Comparison of ENCODE assay signal across 1 cellular context in the genomic region with DNA sequence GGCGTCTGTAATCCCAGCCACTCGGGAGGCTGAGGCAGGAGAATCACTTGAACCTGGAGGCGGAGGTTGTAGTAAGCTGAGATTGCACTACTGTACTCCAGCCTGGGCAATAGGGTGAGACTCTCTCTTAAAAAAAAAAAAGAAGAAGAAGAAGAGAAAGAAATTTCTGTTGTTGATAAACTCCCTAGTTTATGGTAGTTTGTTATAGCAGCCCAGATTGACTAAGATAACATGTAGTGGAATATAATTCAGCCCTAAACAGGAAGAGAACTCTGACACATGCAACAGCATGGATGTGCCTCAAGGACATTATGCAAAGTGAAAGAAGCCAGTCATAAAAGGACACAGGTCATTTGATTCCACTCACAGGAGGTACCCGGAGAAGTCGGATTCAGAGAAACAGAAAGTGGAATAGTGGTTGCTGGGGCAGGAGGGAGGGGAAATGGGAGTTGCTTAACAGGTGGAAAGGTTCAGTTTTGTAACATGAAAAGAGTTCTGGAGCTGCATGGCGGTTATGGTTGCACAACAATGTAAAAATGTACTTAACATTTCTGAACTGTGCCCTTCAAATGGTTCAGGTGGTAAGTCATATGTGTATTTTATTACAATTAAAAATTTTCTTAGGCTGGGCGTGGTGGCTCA.
A peak's percentile ranks its signal among the peaks of the same experiment; 100 is the strongest.
TF ChIP-seq lines count a peak whose summit lies in the region.

No MANE protein-coding gene starts in this region.

TF ChIP-seq in HepG2, 621 proteins besides CTCF, POLR2A, EP300 and RAD21 (continued from another document and continues in another):
- TF ChIP-seq, protein P1, sequence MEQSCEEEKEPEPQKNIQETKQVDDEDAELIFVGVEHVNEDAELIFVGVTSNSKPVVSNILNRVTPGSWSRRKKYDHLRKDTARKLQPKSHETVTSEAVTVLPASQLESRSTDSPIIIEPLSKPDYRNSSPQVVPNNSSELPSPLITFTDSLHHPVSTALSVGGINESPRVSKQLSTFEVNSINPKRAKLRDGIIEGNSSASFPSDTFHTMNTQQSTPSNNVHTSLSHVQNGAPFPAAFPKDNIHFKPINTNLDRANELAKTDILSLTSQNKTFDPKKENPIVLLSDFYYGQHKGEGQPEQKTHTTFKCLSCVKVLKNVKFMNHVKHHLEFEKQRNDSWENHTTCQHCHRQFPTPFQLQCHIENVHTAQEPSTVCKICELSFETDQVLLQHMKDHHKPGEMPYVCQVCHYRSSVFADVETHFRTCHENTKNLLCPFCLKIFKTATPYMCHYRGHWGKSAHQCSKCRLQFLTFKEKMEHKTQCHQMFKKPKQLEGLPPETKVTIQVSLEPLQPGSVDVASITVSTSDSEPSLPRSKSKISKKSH (CRISPR knock-in tag; IDR thresholded peaks at IDR 0.05; ENCODE audit: borderline replicate concordance), result no peak
- TF ChIP-seq RFX3 (CRISPR knock-in tag; IDR thresholded peaks at IDR 0.05), result peak; percentile 56; the same call in 1 of the 2 replicates
- TF ChIP-seq CREB1 (IDR thresholded peaks at IDR 0.05), result 0 out of 2 replicates have a peak, but pooled peaks have one; percentile 22
- TF ChIP-seq CREB1 (CRISPR knock-in tag; IDR thresholded peaks at IDR 0.05), result no peak
- TF ChIP-seq, protein P2, sequence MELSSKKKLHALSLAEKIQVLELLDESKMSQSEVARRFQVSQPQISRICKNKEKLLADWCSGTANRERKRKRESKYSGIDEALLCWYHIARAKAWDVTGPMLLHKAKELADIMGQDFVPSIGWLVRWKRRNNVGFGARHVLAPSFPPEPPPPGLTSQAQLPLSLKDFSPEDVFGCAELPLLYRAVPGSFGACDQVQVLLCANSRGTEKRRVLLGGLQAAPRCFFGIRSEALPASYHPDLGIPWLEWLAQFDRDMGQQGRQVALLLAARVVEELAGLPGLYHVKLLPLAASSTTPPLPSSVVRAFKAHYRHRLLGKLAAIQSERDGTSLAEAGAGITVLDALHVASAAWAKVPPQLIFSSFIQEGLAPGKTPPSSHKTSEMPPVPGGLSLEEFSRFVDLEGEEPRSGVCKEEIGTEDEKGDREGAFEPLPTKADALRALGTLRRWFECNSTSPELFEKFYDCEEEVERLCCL (CRISPR knock-in tag; IDR thresholded peaks at IDR 0.05; ENCODE audit: borderline replicate concordance), result peak; percentile 11; the same call in 1 of the 2 replicates
- TF ChIP-seq, protein P3, sequence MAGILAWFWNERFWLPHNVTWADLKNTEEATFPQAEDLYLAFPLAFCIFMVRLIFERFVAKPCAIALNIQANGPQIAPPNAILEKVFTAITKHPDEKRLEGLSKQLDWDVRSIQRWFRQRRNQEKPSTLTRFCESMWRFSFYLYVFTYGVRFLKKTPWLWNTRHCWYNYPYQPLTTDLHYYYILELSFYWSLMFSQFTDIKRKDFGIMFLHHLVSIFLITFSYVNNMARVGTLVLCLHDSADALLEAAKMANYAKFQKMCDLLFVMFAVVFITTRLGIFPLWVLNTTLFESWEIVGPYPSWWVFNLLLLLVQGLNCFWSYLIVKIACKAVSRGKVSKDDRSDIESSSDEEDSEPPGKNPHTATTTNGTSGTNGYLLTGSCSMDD (CRISPR knock-in tag; IDR thresholded peaks at IDR 0.05), result no peak
- TF ChIP-seq, protein P4, sequence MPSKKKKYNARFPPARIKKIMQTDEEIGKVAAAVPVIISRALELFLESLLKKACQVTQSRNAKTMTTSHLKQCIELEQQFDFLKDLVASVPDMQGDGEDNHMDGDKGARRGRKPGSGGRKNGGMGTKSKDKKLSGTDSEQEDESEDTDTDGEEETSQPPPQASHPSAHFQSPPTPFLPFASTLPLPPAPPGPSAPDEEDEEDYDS (CRISPR knock-in tag; IDR thresholded peaks at IDR 0.05), result peak; percentile 67; the same call in 1 of the 2 replicates
- no peak for TF ChIP-seq CAMTA2 (CRISPR knock-in tag; IDR thresholded peaks at IDR 0.05; ENCODE audit: borderline replicate concordance)
- no peak for TF ChIP-seq TAF1 (CRISPR knock-in tag; IDR thresholded peaks at IDR 0.05)
- no peak for TF ChIP-seq ZNF776 (CRISPR knock-in tag; IDR thresholded peaks at IDR 0.05)
- TF ChIP-seq, protein P5, sequence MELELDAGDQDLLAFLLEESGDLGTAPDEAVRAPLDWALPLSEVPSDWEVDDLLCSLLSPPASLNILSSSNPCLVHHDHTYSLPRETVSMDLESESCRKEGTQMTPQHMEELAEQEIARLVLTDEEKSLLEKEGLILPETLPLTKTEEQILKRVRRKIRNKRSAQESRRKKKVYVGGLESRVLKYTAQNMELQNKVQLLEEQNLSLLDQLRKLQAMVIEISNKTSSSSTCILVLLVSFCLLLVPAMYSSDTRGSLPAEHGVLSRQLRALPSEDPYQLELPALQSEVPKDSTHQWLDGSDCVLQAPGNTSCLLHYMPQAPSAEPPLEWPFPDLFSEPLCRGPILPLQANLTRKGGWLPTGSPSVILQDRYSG (CRISPR knock-in tag; IDR thresholded peaks at IDR 0.05), result 0 out of 2 replicates have a peak, but pooled peaks have one; percentile 53
- TF ChIP-seq SAP130 (CRISPR knock-in tag; IDR thresholded peaks at IDR 0.05; ENCODE audit: low read depth), result peak; percentile 88
- TF ChIP-seq ZNF747 (CRISPR knock-in tag; IDR thresholded peaks at IDR 0.05; ENCODE audit: borderline replicate concordance), result peak; percentile 59; the same call in 1 of the 2 replicates
- peak; percentile 21 for TF ChIP-seq NFYC (CRISPR knock-in tag; IDR thresholded peaks at IDR 0.05)
- TF ChIP-seq RBAK (CRISPR knock-in tag; IDR thresholded peaks at IDR 0.05), result peak; percentile 82
- TF ChIP-seq SALL1 (CRISPR knock-in tag; IDR thresholded peaks at IDR 0.05), result peak; percentile 95; the same call in 1 of the 2 replicates
- peak; percentile 4; the same call in 1 of the 2 replicates for TF ChIP-seq ZNF232 (CRISPR knock-in tag; IDR thresholded peaks at IDR 0.05; ENCODE audit: borderline replicate concordance)
- peak; percentile 84 for TF ChIP-seq NR2F6 (IDR thresholded peaks at IDR 0.05)
- peak; percentile 88 for TF ChIP-seq NR2F6 (CRISPR knock-in tag; IDR thresholded peaks at IDR 0.05)
- TF ChIP-seq KDM1A (CRISPR knock-in tag; IDR thresholded peaks at IDR 0.05), result peak; percentile 88
- TF ChIP-seq HMGXB3 (CRISPR knock-in tag; IDR thresholded peaks at IDR 0.05; ENCODE audit: borderline replicate concordance), result peak; percentile 30; the same call in 1 of the 2 replicates
- TF ChIP-seq YEATS4 (CRISPR knock-in tag; IDR thresholded peaks at IDR 0.05; ENCODE audit: borderline replicate concordance), result peak; percentile 60; the same call in 1 of the 2 replicates
- no peak for TF ChIP-seq POLR2AphosphoS2 (IDR thresholded peaks at IDR 0.05; ENCODE audit: low read depth, low read length)
- peak; percentile 91 for TF ChIP-seq KLF9 (CRISPR knock-in tag; IDR thresholded peaks at IDR 0.05; ENCODE audit: low read depth)
- peak; percentile 83; the same call in 1 of the 2 replicates for TF ChIP-seq BRF2 (CRISPR knock-in tag; IDR thresholded peaks at IDR 0.05)
- TF ChIP-seq TBL1XR1 (IDR thresholded peaks at IDR 0.05; ENCODE audit: borderline replicate concordance, low read length, partially characterized antibody), result peak; percentile 87
- TF ChIP-seq, protein P6, sequence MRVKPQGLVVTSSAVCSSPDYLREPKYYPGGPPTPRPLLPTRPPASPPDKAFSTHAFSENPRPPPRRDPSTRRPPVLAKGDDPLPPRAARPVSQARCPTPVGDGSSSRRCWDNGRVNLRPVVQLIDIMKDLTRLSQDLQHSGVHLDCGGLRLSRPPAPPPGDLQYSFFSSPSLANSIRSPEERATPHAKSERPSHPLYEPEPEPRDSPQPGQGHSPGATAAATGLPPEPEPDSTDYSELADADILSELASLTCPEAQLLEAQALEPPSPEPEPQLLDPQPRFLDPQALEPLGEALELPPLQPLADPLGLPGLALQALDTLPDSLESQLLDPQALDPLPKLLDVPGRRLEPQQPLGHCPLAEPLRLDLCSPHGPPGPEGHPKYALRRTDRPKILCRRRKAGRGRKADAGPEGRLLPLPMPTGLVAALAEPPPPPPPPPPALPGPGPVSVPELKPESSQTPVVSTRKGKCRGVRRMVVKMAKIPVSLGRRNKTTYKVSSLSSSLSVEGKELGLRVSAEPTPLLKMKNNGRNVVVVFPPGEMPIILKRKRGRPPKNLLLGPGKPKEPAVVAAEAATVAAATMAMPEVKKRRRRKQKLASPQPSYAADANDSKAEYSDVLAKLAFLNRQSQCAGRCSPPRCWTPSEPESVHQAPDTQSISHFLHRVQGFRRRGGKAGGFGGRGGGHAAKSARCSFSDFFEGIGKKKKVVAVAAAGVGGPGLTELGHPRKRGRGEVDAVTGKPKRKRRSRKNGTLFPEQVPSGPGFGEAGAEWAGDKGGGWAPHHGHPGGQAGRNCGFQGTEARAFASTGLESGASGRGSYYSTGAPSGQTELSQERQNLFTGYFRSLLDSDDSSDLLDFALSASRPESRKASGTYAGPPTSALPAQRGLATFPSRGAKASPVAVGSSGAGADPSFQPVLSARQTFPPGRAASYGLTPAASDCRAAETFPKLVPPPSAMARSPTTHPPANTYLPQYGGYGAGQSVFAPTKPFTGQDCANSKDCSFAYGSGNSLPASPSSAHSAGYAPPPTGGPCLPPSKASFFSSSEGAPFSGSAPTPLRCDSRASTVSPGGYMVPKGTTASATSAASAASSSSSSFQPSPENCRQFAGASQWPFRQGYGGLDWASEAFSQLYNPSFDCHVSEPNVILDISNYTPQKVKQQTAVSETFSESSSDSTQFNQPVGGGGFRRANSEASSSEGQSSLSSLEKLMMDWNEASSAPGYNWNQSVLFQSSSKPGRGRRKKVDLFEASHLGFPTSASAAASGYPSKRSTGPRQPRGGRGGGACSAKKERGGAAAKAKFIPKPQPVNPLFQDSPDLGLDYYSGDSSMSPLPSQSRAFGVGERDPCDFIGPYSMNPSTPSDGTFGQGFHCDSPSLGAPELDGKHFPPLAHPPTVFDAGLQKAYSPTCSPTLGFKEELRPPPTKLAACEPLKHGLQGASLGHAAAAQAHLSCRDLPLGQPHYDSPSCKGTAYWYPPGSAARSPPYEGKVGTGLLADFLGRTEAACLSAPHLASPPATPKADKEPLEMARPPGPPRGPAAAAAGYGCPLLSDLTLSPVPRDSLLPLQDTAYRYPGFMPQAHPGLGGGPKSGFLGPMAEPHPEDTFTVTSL (CRISPR knock-in tag; IDR thresholded peaks at IDR 0.05; ENCODE audit: borderline replicate concordance), result peak; percentile 79
- TF ChIP-seq PPARG (CRISPR knock-in tag; conservative IDR thresholded peaks at IDR 0.05), result peak; percentile 82
- peak; percentile 85 for TF ChIP-seq ZNF800 (CRISPR knock-in tag; IDR thresholded peaks at IDR 0.05)
- no peak for TF ChIP-seq EED (CRISPR knock-in tag; IDR thresholded peaks at IDR 0.05)
